1 cellular context compared by ENCODE assay signal in genomic region chr12:6295187-6295811, GRCh38.
TF ChIP-seq lines count a peak whose summit lies in the region.

No MANE protein-coding gene starts in this region.

TF ChIP-seq in H1, 55 proteins besides CTCF, POLR2A, EP300 and RAD21:
- TF ChIP-seq SUZ12 (IDR thresholded peaks at IDR 0.05; ENCODE audit: low read length): no peak
- TF ChIP-seq SAP30 (IDR thresholded peaks at IDR 0.05; ENCODE audit: insufficient read depth, insufficient replicate concordance, low read length): no peak
- no peak for TF ChIP-seq SRF (IDR thresholded peaks at IDR 0.05; ENCODE audit: low read depth, low read length)
- no peak for TF ChIP-seq SIX5 (IDR thresholded peaks at IDR 0.05; ENCODE audit: low read depth, low read length)
- no peak for TF ChIP-seq BACH1 (IDR thresholded peaks at IDR 0.05; ENCODE audit: low read length)
- TF ChIP-seq CREB1 (IDR thresholded peaks at IDR 0.05): no peak
- no peak for TF ChIP-seq ASH2L (IDR thresholded peaks at IDR 0.05; ENCODE audit: low read length)
- no peak for TF ChIP-seq JUND (IDR thresholded peaks at IDR 0.05; ENCODE audit: low read length)
- no peak for TF ChIP-seq TEAD4 (IDR thresholded peaks at IDR 0.05; ENCODE audit: low read depth, low read length)
- no peak for TF ChIP-seq GTF2F1 (IDR thresholded peaks at IDR 0.05; ENCODE audit: borderline replicate concordance, low read depth, low read length)
- TF ChIP-seq TCF12 (IDR thresholded peaks at IDR 0.05; ENCODE audit: low read depth, low read length): no peak
- no peak for TF ChIP-seq KDM4A (IDR thresholded peaks at IDR 0.05; ENCODE audit: low read depth, low read length, severe bottlenecking)
